Comparison of ENCODE assay signal across 1 cellular context in the genomic region with DNA sequence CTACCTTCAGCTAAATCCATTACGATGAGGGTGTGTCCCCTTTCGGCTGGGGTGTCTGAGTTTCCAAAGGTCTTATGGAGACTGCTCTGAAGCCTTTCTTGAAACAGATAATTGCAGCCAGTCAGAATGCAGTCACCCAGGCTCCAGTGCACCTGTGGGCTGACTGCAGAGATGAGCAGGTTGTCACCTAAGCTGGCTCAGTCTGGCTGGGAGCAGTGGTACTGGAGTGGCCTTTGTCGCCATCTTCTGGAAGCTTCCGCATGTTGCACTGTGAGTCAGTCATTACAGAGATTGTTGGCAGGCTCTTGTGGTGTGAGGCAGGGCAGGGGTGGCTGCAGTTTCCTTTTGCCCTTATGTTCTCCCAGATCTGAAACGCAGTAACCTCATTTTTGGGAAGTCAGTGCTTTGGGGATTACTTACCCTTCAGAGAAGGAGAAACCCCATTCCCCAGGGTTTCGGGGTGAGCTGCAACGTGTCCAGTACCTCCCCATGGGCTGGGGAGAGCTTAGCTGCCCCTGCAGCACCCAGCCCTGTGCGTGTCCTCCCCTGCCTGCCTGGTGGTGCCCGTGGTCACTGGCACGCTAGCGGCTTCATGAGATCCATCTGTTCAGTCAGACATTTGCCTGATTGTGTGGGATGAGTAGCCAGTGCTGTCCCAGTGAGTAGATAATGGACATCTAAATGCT.
TF ChIP-seq lines count a peak whose summit lies in the region.

No MANE protein-coding gene starts in this region.

TF ChIP-seq in K562, 482 proteins besides CTCF, POLR2A, EP300 and RAD21 (continued from another document):
- TF ChIP-seq, protein P1, sequence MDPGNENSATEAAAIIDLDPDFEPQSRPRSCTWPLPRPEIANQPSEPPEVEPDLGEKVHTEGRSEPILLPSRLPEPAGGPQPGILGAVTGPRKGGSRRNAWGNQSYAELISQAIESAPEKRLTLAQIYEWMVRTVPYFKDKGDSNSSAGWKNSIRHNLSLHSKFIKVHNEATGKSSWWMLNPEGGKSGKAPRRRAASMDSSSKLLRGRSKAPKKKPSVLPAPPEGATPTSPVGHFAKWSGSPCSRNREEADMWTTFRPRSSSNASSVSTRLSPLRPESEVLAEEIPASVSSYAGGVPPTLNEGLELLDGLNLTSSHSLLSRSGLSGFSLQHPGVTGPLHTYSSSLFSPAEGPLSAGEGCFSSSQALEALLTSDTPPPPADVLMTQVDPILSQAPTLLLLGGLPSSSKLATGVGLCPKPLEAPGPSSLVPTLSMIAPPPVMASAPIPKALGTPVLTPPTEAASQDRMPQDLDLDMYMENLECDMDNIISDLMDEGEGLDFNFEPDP (CRISPR knock-in tag; IDR thresholded peaks at IDR 0.05), result no peak
- TF ChIP-seq HSF4 (CRISPR knock-in tag; IDR thresholded peaks at IDR 0.05; ENCODE audit: borderline replicate concordance) (no peak), PTRF (tag; IDR thresholded peaks at IDR 0.05) (no peak), CREM (IDR thresholded peaks at IDR 0.05; ENCODE audit: low read depth) (peak; percentile 52; the same call in 1 of the 2 replicates), CEBPB (tag; IDR thresholded peaks at IDR 0.05) (no peak), TCFL5 (CRISPR knock-in tag; conservative IDR thresholded peaks at IDR 0.05) (no peak), MTF1 (CRISPR knock-in tag; IDR thresholded peaks at IDR 0.05; ENCODE audit: borderline replicate concordance) (no peak), XRCC5 (IDR thresholded peaks at IDR 0.05; ENCODE audit: low read depth, low read length) (no peak), L3MBTL2 (IDR thresholded peaks at IDR 0.05) (no peak), CC2D1A (IDR thresholded peaks at IDR 0.05) (0 out of 2 replicates have a peak, but pooled peaks have one; percentile 21), ZNF76 (CRISPR knock-in tag; IDR thresholded peaks at IDR 0.05; ENCODE audit: borderline replicate concordance) (no peak), HNRNPH1 (optimal IDR thresholded peaks at IDR 0.05; ENCODE audit: low read depth, low read length) (no peak), NFE2L1 (tag; IDR thresholded peaks at IDR 0.05; ENCODE audit: borderline replicate concordance, low read depth) (no peak), RBM39 (optimal IDR thresholded peaks at IDR 0.05; ENCODE audit: low read depth, low read length) (no peak), GATAD2B (IDR thresholded peaks at IDR 0.05; ENCODE audit: borderline replicate concordance) (no peak), ZNF507 (tag; conservative IDR thresholded peaks at IDR 0.05) (no peak), TAL1 (IDR thresholded peaks at IDR 0.05) (no peak), PYGO2 (tag; IDR thresholded peaks at IDR 0.05) (no peak), ARHGAP35 (IDR thresholded peaks at IDR 0.05; ENCODE audit: partially characterized antibody) (no peak), U2AF2 (optimal IDR thresholded peaks at IDR 0.05; ENCODE audit: low read depth, low read length) (no peak), SMAD4 (CRISPR knock-in tag; conservative IDR thresholded peaks at IDR 0.05) (no peak), ZSCAN32 (CRISPR knock-in tag; IDR thresholded peaks at IDR 0.05) (no peak), COPS2 (conservative IDR thresholded peaks at IDR 0.05) (no peak), CBX5 (IDR thresholded peaks at IDR 0.05; ENCODE audit: borderline replicate concordance, low read depth) (no peak), HNRNPLL (IDR thresholded peaks at IDR 0.05; ENCODE audit: low read depth, low read length, poor library complexity, severe bottlenecking) (no peak), ZNF75A (CRISPR knock-in tag; IDR thresholded peaks at IDR 0.05) (no peak), CTBP1 (IDR thresholded peaks at IDR 0.05; ENCODE audit: borderline replicate concordance) (0 out of 2 replicates have a peak, but pooled peaks have one; percentile 28), ZC3H11A (IDR thresholded peaks at IDR 0.05; ENCODE audit: low read depth, low read length) (no peak), KLF6 (CRISPR knock-in tag; IDR thresholded peaks at IDR 0.05; ENCODE audit: borderline replicate concordance) (no peak), ZFP36 (IDR thresholded peaks at IDR 0.05; ENCODE audit: low read depth, low read length, partially characterized antibody) (peak; percentile 7), STAT5B (CRISPR knock-in tag; IDR thresholded peaks at IDR 0.05) (no peak), RCOR1 (IDR thresholded peaks at IDR 0.05; ENCODE audit: borderline replicate concordance in 1 of 2, low read depth in 2 of 2, low read length in 2 of 2) (0 out of 4 replicates have a peak, but pooled peaks of 1 of the 2 experiments have one; percentile 25), NFRKB (IDR thresholded peaks at IDR 0.05; ENCODE audit: low read depth) (no peak), PRPF4 (IDR thresholded peaks at IDR 0.05; ENCODE audit: insufficient read depth, low read depth, low read length, poor library complexity, severe bottlenecking) (no peak), MCM7 (IDR thresholded peaks at IDR 0.05) (no peak), GATA2 (CRISPR knock-in tag; IDR thresholded peaks at IDR 0.05) (no peak), CBFB (CRISPR knock-in tag; IDR thresholded peaks at IDR 0.05) (peak; percentile 18; the same call in 1 of the 2 replicates), TFAM (CRISPR knock-in tag; conservative IDR thresholded peaks at IDR 0.05) (no peak), PCBP2 (IDR thresholded peaks at IDR 0.05; ENCODE audit: low read depth, low read length, poor library complexity, severe bottlenecking) (no peak), MYC (IDR thresholded peaks at IDR 0.05; ENCODE audit: low read depth, low read length) (peak; percentile 28; the same call in 1 of the 2 replicates), MYC (CRISPR knock-in tag; IDR thresholded peaks at IDR 0.05; ENCODE audit: borderline replicate concordance, low read depth) (no peak), MECOM (CRISPR knock-in tag; IDR thresholded peaks at IDR 0.05) (no peak), YY1 (IDR thresholded peaks at IDR 0.05; ENCODE audit: borderline replicate concordance in 1 of 3, control insufficient read depth in 1 of 3, extremely low read depth in 1 of 3, insufficient read depth in 3 of 3, insufficient read length in 1 of 3, insufficient replicate concordance in 2 of 3, low read depth in 1 of 3, low read length in 2 of 3) (peak in 1 of 3 experiments; percentile 29), JUND (IDR thresholded peaks at IDR 0.05; ENCODE audit: borderline replicate concordance, low read depth, low read length) (peak; percentile 52; the same call in 1 of the 2 replicates), JUND (tag; IDR thresholded peaks at IDR 0.05; ENCODE audit: borderline replicate concordance, low read depth, low read length) (no peak), ZNF668 (CRISPR knock-in tag; IDR thresholded peaks at IDR 0.05) (no peak), PHB (CRISPR knock-in tag; IDR thresholded peaks at IDR 0.05) (no peak), MYBL2 (IDR thresholded peaks at IDR 0.05; ENCODE audit: low read depth) (no peak), MYBL2 (CRISPR knock-in tag; IDR thresholded peaks at IDR 0.05; ENCODE audit: borderline replicate concordance) (no peak), CHD1 (IDR thresholded peaks at IDR 0.05; ENCODE audit: low read length) (no peak), BCL6 (CRISPR knock-in tag; IDR thresholded peaks at IDR 0.05) (no peak), SMARCE1 (IDR thresholded peaks at IDR 0.05) (no peak), NFE2 (IDR thresholded peaks at IDR 0.05; ENCODE audit: low read depth) (peak; percentile 22; the same call in 1 of the 2 replicates), TAF9B (IDR thresholded peaks at IDR 0.05; ENCODE audit: partially characterized antibody) (no peak)
- TF ChIP-seq, protein P2, sequence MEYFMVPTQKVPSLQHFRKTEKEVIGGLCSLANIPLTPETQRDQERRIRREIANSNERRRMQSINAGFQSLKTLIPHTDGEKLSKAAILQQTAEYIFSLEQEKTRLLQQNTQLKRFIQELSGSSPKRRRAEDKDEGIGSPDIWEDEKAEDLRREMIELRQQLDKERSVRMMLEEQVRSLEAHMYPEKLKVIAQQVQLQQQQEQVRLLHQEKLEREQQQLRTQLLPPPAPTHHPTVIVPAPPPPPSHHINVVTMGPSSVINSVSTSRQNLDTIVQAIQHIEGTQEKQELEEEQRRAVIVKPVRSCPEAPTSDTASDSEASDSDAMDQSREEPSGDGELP (CRISPR knock-in tag; IDR thresholded peaks at IDR 0.05; ENCODE audit: borderline replicate concordance), result peak; percentile 31; the same call in 1 of the 2 replicates
- TF ChIP-seq, protein P3, sequence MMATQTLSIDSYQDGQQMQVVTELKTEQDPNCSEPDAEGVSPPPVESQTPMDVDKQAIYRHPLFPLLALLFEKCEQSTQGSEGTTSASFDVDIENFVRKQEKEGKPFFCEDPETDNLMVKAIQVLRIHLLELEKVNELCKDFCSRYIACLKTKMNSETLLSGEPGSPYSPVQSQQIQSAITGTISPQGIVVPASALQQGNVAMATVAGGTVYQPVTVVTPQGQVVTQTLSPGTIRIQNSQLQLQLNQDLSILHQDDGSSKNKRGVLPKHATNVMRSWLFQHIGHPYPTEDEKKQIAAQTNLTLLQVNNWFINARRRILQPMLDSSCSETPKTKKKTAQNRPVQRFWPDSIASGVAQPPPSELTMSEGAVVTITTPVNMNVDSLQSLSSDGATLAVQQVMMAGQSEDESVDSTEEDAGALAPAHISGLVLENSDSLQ (IDR thresholded peaks at IDR 0.05), result no peak
- TF ChIP-seq, protein P4, sequence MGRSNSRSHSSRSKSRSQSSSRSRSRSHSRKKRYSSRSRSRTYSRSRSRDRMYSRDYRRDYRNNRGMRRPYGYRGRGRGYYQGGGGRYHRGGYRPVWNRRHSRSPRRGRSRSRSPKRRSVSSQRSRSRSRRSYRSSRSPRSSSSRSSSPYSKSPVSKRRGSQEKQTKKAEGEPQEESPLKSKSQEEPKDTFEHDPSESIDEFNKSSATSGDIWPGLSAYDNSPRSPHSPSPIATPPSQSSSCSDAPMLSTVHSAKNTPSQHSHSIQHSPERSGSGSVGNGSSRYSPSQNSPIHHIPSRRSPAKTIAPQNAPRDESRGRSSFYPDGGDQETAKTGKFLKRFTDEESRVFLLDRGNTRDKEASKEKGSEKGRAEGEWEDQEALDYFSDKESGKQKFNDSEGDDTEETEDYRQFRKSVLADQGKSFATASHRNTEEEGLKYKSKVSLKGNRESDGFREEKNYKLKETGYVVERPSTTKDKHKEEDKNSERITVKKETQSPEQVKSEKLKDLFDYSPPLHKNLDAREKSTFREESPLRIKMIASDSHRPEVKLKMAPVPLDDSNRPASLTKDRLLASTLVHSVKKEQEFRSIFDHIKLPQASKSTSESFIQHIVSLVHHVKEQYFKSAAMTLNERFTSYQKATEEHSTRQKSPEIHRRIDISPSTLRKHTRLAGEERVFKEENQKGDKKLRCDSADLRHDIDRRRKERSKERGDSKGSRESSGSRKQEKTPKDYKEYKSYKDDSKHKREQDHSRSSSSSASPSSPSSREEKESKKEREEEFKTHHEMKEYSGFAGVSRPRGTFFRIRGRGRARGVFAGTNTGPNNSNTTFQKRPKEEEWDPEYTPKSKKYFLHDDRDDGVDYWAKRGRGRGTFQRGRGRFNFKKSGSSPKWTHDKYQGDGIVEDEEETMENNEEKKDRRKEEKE (IDR thresholded peaks at IDR 0.05; ENCODE audit: borderline replicate concordance in 1 of 2, control insufficient read depth in 1 of 2, low read depth in 2 of 2, low read length in 1 of 2), result no peak
- TF ChIP-seq, protein P5, sequence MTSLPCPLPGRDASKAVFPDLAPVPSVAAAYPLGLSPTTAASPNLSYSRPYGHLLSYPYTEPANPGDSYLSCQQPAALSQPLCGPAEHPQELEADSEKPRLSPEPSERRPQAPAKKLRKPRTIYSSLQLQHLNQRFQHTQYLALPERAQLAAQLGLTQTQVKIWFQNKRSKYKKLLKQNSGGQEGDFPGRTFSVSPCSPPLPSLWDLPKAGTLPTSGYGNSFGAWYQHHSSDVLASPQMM (CRISPR knock-in tag; IDR thresholded peaks at IDR 0.05), result no peak
- TF ChIP-seq, protein P6, sequence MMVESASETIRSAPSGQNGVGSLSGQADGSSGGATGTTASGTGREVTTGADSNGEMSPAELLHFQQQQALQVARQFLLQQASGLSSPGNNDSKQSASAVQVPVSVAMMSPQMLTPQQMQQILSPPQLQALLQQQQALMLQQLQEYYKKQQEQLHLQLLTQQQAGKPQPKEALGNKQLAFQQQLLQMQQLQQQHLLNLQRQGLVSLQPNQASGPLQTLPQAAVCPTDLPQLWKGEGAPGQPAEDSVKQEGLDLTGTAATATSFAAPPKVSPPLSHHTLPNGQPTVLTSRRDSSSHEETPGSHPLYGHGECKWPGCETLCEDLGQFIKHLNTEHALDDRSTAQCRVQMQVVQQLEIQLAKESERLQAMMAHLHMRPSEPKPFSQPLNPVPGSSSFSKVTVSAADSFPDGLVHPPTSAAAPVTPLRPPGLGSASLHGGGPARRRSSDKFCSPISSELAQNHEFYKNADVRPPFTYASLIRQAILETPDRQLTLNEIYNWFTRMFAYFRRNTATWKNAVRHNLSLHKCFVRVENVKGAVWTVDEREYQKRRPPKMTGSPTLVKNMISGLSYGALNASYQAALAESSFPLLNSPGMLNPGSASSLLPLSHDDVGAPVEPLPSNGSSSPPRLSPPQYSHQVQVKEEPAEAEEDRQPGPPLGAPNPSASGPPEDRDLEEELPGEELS (CRISPR knock-in tag; IDR thresholded peaks at IDR 0.05; ENCODE audit: borderline replicate concordance), result no peak
- TF ChIP-seq, protein P7, sequence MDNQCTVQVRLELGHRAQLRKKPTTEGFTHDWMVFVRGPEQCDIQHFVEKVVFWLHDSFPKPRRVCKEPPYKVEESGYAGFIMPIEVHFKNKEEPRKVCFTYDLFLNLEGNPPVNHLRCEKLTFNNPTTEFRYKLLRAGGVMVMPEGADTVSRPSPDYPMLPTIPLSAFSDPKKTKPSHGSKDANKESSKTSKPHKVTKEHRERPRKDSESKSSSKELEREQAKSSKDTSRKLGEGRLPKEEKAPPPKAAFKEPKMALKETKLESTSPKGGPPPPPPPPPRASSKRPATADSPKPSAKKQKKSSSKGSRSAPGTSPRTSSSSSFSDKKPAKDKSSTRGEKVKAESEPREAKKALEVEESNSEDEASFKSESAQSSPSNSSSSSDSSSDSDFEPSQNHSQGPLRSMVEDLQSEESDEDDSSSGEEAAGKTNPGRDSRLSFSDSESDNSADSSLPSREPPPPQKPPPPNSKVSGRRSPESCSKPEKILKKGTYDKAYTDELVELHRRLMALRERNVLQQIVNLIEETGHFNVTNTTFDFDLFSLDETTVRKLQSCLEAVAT (IDR thresholded peaks at IDR 0.05), result no peak
- TF ChIP-seq, protein P8, sequence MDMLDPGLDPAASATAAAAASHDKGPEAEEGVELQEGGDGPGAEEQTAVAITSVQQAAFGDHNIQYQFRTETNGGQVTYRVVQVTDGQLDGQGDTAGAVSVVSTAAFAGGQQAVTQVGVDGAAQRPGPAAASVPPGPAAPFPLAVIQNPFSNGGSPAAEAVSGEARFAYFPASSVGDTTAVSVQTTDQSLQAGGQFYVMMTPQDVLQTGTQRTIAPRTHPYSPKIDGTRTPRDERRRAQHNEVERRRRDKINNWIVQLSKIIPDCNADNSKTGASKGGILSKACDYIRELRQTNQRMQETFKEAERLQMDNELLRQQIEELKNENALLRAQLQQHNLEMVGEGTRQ (CRISPR knock-in tag; IDR thresholded peaks at IDR 0.05), result no peak
TF ChIP-seq in K562: peak in this region for 25.
